1 cellular context compared by ENCODE assay signal in the genomic region with DNA sequence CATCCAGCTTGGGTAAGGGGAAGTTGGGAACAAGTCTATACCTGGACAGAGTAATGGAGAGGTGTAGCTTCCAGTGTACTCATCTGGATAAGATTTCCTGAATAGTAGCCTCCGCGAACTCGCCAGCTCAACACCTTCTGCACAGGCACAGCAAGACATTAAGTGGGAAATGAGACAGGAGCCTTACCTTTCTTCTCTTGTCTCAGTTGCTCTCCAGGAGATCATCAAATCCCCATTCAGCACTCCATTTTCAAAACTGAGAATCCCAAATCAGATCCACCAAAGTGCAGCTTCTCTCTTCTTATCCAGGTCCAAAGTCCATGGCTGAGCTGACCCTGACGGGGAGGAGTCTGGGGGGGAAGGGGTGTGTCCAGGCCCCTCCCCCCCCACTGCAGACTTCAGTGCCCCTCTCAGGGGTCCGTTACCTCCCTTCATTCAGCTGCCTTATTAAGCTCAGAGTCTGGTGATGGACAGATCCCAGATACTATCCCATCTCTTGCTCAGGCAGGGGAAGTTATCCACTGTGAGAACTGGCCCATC.
A peak's percentile ranks its signal among the peaks of the same experiment; 100 is the strongest.
TF ChIP-seq lines count a peak whose summit lies in the region.

No MANE protein-coding gene starts in this region.

TF ChIP-seq in HepG2, 621 proteins besides CTCF, POLR2A, EP300 and RAD21 (continued from another document):
- TF ChIP-seq, protein P1, sequence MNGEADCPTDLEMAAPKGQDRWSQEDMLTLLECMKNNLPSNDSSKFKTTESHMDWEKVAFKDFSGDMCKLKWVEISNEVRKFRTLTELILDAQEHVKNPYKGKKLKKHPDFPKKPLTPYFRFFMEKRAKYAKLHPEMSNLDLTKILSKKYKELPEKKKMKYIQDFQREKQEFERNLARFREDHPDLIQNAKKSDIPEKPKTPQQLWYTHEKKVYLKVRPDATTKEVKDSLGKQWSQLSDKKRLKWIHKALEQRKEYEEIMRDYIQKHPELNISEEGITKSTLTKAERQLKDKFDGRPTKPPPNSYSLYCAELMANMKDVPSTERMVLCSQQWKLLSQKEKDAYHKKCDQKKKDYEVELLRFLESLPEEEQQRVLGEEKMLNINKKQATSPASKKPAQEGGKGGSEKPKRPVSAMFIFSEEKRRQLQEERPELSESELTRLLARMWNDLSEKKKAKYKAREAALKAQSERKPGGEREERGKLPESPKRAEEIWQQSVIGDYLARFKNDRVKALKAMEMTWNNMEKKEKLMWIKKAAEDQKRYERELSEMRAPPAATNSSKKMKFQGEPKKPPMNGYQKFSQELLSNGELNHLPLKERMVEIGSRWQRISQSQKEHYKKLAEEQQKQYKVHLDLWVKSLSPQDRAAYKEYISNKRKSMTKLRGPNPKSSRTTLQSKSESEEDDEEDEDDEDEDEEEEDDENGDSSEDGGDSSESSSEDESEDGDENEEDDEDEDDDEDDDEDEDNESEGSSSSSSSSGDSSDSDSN (CRISPR knock-in tag; IDR thresholded peaks at IDR 0.05) = 0 out of 2 replicates have a peak, but pooled peaks have one; percentile 27
- TF ChIP-seq, protein P2, sequence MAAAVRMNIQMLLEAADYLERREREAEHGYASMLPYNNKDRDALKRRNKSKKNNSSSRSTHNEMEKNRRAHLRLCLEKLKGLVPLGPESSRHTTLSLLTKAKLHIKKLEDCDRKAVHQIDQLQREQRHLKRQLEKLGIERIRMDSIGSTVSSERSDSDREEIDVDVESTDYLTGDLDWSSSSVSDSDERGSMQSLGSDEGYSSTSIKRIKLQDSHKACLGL (CRISPR knock-in tag; IDR thresholded peaks at IDR 0.05) = no peak
- peak; percentile 46; the same call in 1 of the 2 replicates for TF ChIP-seq RBFOX2 (IDR thresholded peaks at IDR 0.05; ENCODE audit: low read depth, low read length)
- 0 out of 2 replicates have a peak, but pooled peaks have one; percentile 39 for TF ChIP-seq REPIN1 (CRISPR knock-in tag; IDR thresholded peaks at IDR 0.05; ENCODE audit: borderline replicate concordance, low read depth)
- TF ChIP-seq HIVEP1 (CRISPR knock-in tag; IDR thresholded peaks at IDR 0.05) = no peak
- TF ChIP-seq YY1 (IDR thresholded peaks at IDR 0.05; ENCODE audit: insufficient read depth, insufficient replicate concordance, low read depth, low read length) = no peak
- TF ChIP-seq, protein P3, sequence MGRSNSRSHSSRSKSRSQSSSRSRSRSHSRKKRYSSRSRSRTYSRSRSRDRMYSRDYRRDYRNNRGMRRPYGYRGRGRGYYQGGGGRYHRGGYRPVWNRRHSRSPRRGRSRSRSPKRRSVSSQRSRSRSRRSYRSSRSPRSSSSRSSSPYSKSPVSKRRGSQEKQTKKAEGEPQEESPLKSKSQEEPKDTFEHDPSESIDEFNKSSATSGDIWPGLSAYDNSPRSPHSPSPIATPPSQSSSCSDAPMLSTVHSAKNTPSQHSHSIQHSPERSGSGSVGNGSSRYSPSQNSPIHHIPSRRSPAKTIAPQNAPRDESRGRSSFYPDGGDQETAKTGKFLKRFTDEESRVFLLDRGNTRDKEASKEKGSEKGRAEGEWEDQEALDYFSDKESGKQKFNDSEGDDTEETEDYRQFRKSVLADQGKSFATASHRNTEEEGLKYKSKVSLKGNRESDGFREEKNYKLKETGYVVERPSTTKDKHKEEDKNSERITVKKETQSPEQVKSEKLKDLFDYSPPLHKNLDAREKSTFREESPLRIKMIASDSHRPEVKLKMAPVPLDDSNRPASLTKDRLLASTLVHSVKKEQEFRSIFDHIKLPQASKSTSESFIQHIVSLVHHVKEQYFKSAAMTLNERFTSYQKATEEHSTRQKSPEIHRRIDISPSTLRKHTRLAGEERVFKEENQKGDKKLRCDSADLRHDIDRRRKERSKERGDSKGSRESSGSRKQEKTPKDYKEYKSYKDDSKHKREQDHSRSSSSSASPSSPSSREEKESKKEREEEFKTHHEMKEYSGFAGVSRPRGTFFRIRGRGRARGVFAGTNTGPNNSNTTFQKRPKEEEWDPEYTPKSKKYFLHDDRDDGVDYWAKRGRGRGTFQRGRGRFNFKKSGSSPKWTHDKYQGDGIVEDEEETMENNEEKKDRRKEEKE (IDR thresholded peaks at IDR 0.05) = no peak
- no peak for TF ChIP-seq ZNF878 (CRISPR knock-in tag; IDR thresholded peaks at IDR 0.05)
- TF ChIP-seq ZNF577 (CRISPR knock-in tag; IDR thresholded peaks at IDR 0.05; ENCODE audit: borderline replicate concordance, low read depth) = no peak
- TF ChIP-seq, protein P4, sequence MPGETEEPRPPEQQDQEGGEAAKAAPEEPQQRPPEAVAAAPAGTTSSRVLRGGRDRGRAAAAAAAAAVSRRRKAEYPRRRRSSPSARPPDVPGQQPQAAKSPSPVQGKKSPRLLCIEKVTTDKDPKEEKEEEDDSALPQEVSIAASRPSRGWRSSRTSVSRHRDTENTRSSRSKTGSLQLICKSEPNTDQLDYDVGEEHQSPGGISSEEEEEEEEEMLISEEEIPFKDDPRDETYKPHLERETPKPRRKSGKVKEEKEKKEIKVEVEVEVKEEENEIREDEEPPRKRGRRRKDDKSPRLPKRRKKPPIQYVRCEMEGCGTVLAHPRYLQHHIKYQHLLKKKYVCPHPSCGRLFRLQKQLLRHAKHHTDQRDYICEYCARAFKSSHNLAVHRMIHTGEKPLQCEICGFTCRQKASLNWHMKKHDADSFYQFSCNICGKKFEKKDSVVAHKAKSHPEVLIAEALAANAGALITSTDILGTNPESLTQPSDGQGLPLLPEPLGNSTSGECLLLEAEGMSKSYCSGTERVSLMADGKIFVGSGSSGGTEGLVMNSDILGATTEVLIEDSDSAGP (CRISPR knock-in tag; IDR thresholded peaks at IDR 0.05; ENCODE audit: borderline replicate concordance) = no peak
- TF ChIP-seq, protein P5, sequence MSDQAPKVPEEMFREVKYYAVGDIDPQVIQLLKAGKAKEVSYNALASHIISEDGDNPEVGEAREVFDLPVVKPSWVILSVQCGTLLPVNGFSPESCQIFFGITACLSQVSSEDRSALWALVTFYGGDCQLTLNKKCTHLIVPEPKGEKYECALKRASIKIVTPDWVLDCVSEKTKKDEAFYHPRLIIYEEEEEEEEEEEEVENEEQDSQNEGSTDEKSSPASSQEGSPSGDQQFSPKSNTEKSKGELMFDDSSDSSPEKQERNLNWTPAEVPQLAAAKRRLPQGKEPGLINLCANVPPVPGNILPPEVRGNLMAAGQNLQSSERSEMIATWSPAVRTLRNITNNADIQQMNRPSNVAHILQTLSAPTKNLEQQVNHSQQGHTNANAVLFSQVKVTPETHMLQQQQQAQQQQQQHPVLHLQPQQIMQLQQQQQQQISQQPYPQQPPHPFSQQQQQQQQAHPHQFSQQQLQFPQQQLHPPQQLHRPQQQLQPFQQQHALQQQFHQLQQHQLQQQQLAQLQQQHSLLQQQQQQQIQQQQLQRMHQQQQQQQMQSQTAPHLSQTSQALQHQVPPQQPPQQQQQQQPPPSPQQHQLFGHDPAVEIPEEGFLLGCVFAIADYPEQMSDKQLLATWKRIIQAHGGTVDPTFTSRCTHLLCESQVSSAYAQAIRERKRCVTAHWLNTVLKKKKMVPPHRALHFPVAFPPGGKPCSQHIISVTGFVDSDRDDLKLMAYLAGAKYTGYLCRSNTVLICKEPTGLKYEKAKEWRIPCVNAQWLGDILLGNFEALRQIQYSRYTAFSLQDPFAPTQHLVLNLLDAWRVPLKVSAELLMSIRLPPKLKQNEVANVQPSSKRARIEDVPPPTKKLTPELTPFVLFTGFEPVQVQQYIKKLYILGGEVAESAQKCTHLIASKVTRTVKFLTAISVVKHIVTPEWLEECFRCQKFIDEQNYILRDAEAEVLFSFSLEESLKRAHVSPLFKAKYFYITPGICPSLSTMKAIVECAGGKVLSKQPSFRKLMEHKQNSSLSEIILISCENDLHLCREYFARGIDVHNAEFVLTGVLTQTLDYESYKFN (CRISPR knock-in tag; conservative IDR thresholded peaks at IDR 0.05) = peak; percentile 86
- no peak for TF ChIP-seq GTF2F1 (IDR thresholded peaks at IDR 0.05; ENCODE audit: low read length)
- TF ChIP-seq CHD2 (IDR thresholded peaks at IDR 0.05; ENCODE audit: low read depth, low read length) = 0 out of 2 replicates have a peak, but pooled peaks have one; percentile 34
- TF ChIP-seq ZNF260 (CRISPR knock-in tag; IDR thresholded peaks at IDR 0.05; ENCODE audit: borderline replicate concordance, low read depth) = no peak
- TF ChIP-seq ETV5 (CRISPR knock-in tag; IDR thresholded peaks at IDR 0.05; ENCODE audit: borderline replicate concordance) = no peak
- peak; percentile 59 for TF ChIP-seq POLR2G (IDR thresholded peaks at IDR 0.05; ENCODE audit: low read depth, low read length)
- peak; percentile 38; the same call in 1 of the 2 replicates for TF ChIP-seq ZFY (CRISPR knock-in tag; IDR thresholded peaks at IDR 0.05)
- TF ChIP-seq YEATS4 (CRISPR knock-in tag; IDR thresholded peaks at IDR 0.05; ENCODE audit: borderline replicate concordance) = peak; percentile 68; the same call in 1 of the 2 replicates
- TF ChIP-seq LCORL (IDR thresholded peaks at IDR 0.05) = no peak
- TF ChIP-seq LCORL (CRISPR knock-in tag; IDR thresholded peaks at IDR 0.05) = peak; percentile 41; the same call in 1 of the 2 replicates
- peak; percentile 41; the same call in 1 of the 3 replicates for TF ChIP-seq MXI1 (IDR thresholded peaks at IDR 0.05; ENCODE audit: borderline replicate concordance, low read depth, low read length)
- TF ChIP-seq IKZF4 (CRISPR knock-in tag; IDR thresholded peaks at IDR 0.05; ENCODE audit: borderline replicate concordance, low read depth, not compliant biosample characterization) = no peak
- TF ChIP-seq HNF4A (CRISPR knock-in tag; IDR thresholded peaks at IDR 0.05) = peak; percentile 94
- peak; percentile 28; the same call in 1 of the 2 replicates for TF ChIP-seq SAFB2 (CRISPR knock-in tag; IDR thresholded peaks at IDR 0.05; ENCODE audit: borderline replicate concordance, low read depth)
- TF ChIP-seq, protein P6, sequence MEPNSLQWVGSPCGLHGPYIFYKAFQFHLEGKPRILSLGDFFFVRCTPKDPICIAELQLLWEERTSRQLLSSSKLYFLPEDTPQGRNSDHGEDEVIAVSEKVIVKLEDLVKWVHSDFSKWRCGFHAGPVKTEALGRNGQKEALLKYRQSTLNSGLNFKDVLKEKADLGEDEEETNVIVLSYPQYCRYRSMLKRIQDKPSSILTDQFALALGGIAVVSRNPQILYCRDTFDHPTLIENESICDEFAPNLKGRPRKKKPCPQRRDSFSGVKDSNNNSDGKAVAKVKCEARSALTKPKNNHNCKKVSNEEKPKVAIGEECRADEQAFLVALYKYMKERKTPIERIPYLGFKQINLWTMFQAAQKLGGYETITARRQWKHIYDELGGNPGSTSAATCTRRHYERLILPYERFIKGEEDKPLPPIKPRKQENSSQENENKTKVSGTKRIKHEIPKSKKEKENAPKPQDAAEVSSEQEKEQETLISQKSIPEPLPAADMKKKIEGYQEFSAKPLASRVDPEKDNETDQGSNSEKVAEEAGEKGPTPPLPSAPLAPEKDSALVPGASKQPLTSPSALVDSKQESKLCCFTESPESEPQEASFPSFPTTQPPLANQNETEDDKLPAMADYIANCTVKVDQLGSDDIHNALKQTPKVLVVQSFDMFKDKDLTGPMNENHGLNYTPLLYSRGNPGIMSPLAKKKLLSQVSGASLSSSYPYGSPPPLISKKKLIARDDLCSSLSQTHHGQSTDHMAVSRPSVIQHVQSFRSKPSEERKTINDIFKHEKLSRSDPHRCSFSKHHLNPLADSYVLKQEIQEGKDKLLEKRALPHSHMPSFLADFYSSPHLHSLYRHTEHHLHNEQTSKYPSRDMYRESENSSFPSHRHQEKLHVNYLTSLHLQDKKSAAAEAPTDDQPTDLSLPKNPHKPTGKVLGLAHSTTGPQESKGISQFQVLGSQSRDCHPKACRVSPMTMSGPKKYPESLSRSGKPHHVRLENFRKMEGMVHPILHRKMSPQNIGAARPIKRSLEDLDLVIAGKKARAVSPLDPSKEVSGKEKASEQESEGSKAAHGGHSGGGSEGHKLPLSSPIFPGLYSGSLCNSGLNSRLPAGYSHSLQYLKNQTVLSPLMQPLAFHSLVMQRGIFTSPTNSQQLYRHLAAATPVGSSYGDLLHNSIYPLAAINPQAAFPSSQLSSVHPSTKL (CRISPR knock-in tag; IDR thresholded peaks at IDR 0.05) = peak; percentile 49; the same call in 1 of the 2 replicates
- peak; percentile 23; the same call in 1 of the 2 replicates for TF ChIP-seq ZNF441 (CRISPR knock-in tag; IDR thresholded peaks at IDR 0.05; ENCODE audit: borderline replicate concordance)
- TF ChIP-seq ZNF746 (CRISPR knock-in tag; IDR thresholded peaks at IDR 0.05) = no peak
- no peak for TF ChIP-seq RFX3 (CRISPR knock-in tag; IDR thresholded peaks at IDR 0.05)
- TF ChIP-seq ZZZ3 (CRISPR knock-in tag; IDR thresholded peaks at IDR 0.05; ENCODE audit: borderline replicate concordance) = no peak
- TF ChIP-seq, protein P7, sequence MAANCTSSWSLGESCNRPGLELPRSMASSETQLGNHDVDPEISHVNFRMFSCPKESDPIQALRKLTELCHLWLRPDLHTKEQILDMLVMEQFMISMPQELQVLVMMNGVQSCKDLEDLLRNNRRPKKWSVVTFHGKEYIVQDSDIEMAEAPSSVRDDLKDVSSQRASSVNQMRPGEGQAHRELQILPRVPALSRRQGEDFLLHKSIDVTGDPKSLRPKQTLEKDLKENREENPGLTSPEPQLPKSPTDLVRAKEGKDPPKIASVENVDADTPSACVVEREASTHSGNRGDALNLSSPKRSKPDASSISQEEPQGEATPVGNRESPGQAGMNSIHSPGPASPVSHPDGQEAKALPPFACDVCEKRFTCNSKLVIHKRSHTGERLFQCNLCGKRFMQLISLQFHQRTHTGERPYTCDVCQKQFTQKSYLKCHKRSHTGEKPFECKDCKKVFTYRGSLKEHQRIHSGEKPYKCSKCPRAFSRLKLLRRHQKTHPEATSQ (CRISPR knock-in tag; IDR thresholded peaks at IDR 0.05; ENCODE audit: borderline replicate concordance) = peak; percentile 47; the same call in 1 of the 2 replicates
- 0 out of 2 replicates have a peak, but pooled peaks have one; percentile 25 for TF ChIP-seq ZNF160 (CRISPR knock-in tag; IDR thresholded peaks at IDR 0.05)
- no peak for TF ChIP-seq MEIS1 (CRISPR knock-in tag; IDR thresholded peaks at IDR 0.05; ENCODE audit: borderline replicate concordance)
- peak; percentile 32; the same call in 1 of the 2 replicates for TF ChIP-seq ZNF564 (CRISPR knock-in tag; IDR thresholded peaks at IDR 0.05)
- TF ChIP-seq DR1 (CRISPR knock-in tag; IDR thresholded peaks at IDR 0.05) = no peak
- TF ChIP-seq, protein P8, sequence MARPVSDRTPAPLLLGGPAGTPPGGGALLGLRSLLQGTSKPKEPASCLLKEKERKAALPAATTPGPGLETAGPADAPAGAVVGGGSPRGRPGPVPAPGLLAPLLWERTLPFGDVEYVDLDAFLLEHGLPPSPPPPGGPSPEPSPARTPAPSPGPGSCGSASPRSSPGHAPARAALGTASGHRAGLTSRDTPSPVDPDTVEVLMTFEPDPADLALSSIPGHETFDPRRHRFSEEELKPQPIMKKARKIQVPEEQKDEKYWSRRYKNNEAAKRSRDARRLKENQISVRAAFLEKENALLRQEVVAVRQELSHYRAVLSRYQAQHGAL (CRISPR knock-in tag; IDR thresholded peaks at IDR 0.05; ENCODE audit: not compliant biosample characterization) = no peak
- TF ChIP-seq IRX3 (CRISPR knock-in tag; IDR thresholded peaks at IDR 0.05; ENCODE audit: borderline replicate concordance, low read depth) = peak; percentile 57; the same call in 1 of the 2 replicates
- TF ChIP-seq ZFP37 (CRISPR knock-in tag; IDR thresholded peaks at IDR 0.05; ENCODE audit: borderline replicate concordance) = no peak
- no peak for TF ChIP-seq ELF4 (CRISPR knock-in tag; IDR thresholded peaks at IDR 0.05; ENCODE audit: borderline replicate concordance)
- peak; percentile 89 for TF ChIP-seq NCOR1 (IDR thresholded peaks at IDR 0.05; ENCODE audit: borderline replicate concordance, low read length)
